ENCODE assay signal across 1 cellular context in the genomic region with DNA sequence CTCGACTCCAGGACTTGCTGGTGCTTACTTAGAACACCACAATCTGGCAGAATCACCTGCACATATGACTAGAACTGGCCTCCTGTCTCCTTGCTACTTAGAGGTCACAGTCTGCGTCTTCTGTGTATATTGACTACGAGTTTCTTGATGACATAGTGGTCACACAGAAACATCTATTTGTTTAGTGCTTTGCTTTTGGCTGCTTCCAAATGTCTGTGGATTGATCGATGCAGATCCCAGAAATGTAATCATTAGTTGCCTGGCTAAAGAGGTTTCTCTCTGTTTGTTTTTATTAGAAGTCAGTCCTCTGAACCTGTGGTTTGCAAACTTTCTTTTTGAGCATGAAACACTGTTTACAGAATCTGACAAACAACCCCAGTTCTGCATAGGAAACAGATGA.
TF ChIP-seq lines count a peak whose summit lies in the region.

No MANE protein-coding gene starts in this region.

TF ChIP-seq in IMR-90, 13 proteins besides CTCF, POLR2A, EP300 and RAD21 (continued from another document):
- TF ChIP-seq CHD1 (IDR thresholded peaks at IDR 0.05; ENCODE audit: low read depth, low read length) (no peak), NFE2L2 (IDR thresholded peaks at IDR 0.05; ENCODE audit: low read depth, low read length) (no peak), SMC3 (IDR thresholded peaks at IDR 0.05; ENCODE audit: low read depth, low read length) (no peak), FOS (IDR thresholded peaks at IDR 0.05; ENCODE audit: low read depth, low read length) (no peak), CEBPB (IDR thresholded peaks at IDR 0.05; ENCODE audit: low read depth, low read length) (no peak)
- TF ChIP-seq, protein P1, sequence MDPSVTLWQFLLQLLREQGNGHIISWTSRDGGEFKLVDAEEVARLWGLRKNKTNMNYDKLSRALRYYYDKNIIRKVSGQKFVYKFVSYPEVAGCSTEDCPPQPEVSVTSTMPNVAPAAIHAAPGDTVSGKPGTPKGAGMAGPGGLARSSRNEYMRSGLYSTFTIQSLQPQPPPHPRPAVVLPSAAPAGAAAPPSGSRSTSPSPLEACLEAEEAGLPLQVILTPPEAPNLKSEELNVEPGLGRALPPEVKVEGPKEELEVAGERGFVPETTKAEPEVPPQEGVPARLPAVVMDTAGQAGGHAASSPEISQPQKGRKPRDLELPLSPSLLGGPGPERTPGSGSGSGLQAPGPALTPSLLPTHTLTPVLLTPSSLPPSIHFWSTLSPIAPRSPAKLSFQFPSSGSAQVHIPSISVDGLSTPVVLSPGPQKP (IDR thresholded peaks at IDR 0.05; ENCODE audit: borderline replicate concordance, low read depth, low read length), result no peak
